1 cellular context compared by ENCODE assay signal in the genomic region with DNA sequence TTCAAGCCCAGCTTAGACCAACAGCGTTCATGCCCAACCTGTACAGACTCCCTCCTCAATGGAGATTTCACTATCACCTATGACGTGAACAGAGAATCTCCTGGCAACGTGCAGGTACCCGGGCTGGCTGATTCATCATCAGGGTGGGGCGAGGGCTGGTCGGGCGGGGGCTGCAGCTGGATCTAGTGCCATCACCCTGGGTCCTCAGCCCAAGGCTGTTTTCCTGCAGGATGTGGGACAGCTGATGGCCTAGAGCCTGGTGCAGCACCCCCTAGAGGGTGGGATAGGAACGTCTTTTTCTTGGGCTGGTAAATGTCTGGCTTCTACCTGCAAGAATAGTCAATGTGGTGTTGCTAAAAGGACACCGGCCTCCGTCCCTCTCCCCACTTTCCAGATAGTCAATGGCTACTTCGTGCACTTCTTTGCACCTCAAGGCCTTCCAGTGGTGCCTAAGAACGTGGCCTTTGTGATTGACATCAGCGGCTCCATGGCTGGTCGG.
TF ChIP-seq lines count a peak whose summit lies in the region.

No MANE protein-coding gene starts in this region.

TF ChIP-seq in H1, 55 proteins besides CTCF, POLR2A, EP300 and RAD21:
- TF ChIP-seq MAFK (IDR thresholded peaks at IDR 0.05; ENCODE audit: low read depth, low read length) (no peak), GABPA (IDR thresholded peaks at IDR 0.05; ENCODE audit: borderline replicate concordance, insufficient read depth, low read length) (peak; percentile 24; the same call in 1 of the 2 replicates)
